ENCODE assay signal across 21 cellular contexts in genomic region chr12:76012656-76013055, GRCh38. TPM values are rescaled to one million over a fixed set of nuclear protein-coding genes. Genes with fewer than 3 reads are reported as not detected.
DNase-seq lines count a peak whose midpoint lies in the region; FAIRE-seq and TF ChIP-seq lines count a peak whose summit lies in the region.
"Had no signal": no experiment of that assay in that cellular context is flagged by ENCODE, and none has a peak within 500 bp of the region (broad histone marks: within the 10 kb centered on the region; RNA-seq: fewer than 3 reads in every experiment).

No MANE protein-coding gene starts in this region.

- H3K9me3 ChIP-seq in H1 (ENCODE audit: insufficient read depth in 2 of 2, low read depth in 1 of 2, low read length in 1 of 2) = no peaks in the 10 kb centered on the region
- peaks cover 1% of the 10 kb centered on the region for H3K9me3 ChIP-seq in trophoblast cell (ENCODE audit: insufficient read depth, low read depth, low read length)

- no peak for TF ChIP-seq POLR2A in H1 (IDR thresholded peaks at IDR 0.05; ENCODE audit: control extremely low read depth in 1 of 2, low read depth in 2 of 2, low read length in 2 of 2)

- POLR2A ChIA-PET in H1 (lab: Charles Lee; ENCODE audit: partially characterized antibody) = interaction anchor here (2.2 to 2.4 kb wide), 2 partner anchors 18 to 19 kb away, joined by 5 to 10 read pairs; partner anchors contain the start of gene PHLDA1

- no peak for TF ChIP-seq EP300 in H1 (IDR thresholded peaks at IDR 0.05; ENCODE audit: borderline replicate concordance in 1 of 2, low read depth in 2 of 2, low read length in 2 of 2)

- H3K23ac ChIP-seq in H1 (ENCODE audit: insufficient read length) (no peak overlapping the region), trophoblast cell (ENCODE audit: low read length) (no peak overlapping the region)

- H3K18ac ChIP-seq in H1 (ENCODE audit: extremely low read depth, low read length) = no peak overlapping the region
- H3K18ac ChIP-seq in trophoblast cell (ENCODE audit: low read length) = peak overlapping the region; percentile 67

- H2BK5ac ChIP-seq in H1 (ENCODE audit: low read depth, low read length) (no peak overlapping the region), trophoblast cell (ENCODE audit: low read depth, low read length, poor library complexity) (peak overlapping the region; percentile 3)

- no peak for TF ChIP-seq CTCF in H1 (IDR thresholded peaks at IDR 0.05; ENCODE audit: control extremely low read depth in 1 of 3, insufficient read depth in 1 of 3, low read depth in 1 of 3, low read length in 3 of 3)

- no peak for TF ChIP-seq RAD21 in H1 (IDR thresholded peaks at IDR 0.05 in 1 of 2, conservative IDR thresholded peaks at IDR 0.05 in 1 of 2; ENCODE audit: low read depth in 2 of 2, low read length in 2 of 2)

- no peak overlapping the region for H2AK5ac ChIP-seq in H1 (ENCODE audit: low read depth, low read length)
- H2AK5ac ChIP-seq in trophoblast cell (ENCODE audit: low read length) = peak overlapping the region; percentile 86

- H2BK12ac ChIP-seq in H1 (ENCODE audit: low read depth, low read length) = no peak overlapping the region
- H2BK12ac ChIP-seq in trophoblast cell (ENCODE audit: low read length) = peak overlapping the region; percentile 80

- peak overlapping the region; percentile 21; the same call in 1 of the 2 replicates for H2BK20ac ChIP-seq in H1 (ENCODE audit: low read length)

- H4K5ac ChIP-seq in H1 (ENCODE audit: insufficient read length, low read depth, low read length) = no peak overlapping the region

- no peaks in the 10 kb centered on the region for H3K27me3 ChIP-seq in H1 (replicated peaks in 1 of 4; ENCODE audit: control insufficient read depth in 3 of 4, extremely low read depth in 1 of 4, insufficient read depth in 3 of 4, low read length in 3 of 4)
- H3K27me3 ChIP-seq in trophoblast cell (ENCODE audit: insufficient read depth, low read length) = no peaks in the 10 kb centered on the region

- H4K20me1 ChIP-seq in H1 (replicated peaks in 1 of 2; ENCODE audit: control insufficient read depth in 1 of 2, insufficient read depth in 2 of 2, low read length in 2 of 2) = no peaks in the 10 kb centered on the region

- DNase-seq in NCI-H82 (lab: John Stamatoyannopoulos, UW) (peak; percentile 23), NCI-H82 treated with DMSO at 0.1 percent for 48 hours (lab: John Stamatoyannopoulos, UW; ENCODE audit: unreplicated experiment) (no peak), H1 (ENCODE audit: low read depth in 1 of 2, low spot score in 2 of 2) (no peak), trophoblast cell (no peak), globus pallidus (ENCODE audit: low spot score) (no peak), inferior parietal cortex (ENCODE audit: extremely low spot score) (no peak), NCI-H146 (lab: John Stamatoyannopoulos, UW) (no peak)
- DNase-seq: AML-193; C1 segment of cervical spinal cord; Calu3; CD4-positive, alpha-beta memory T cell; COR-L47; DMS53; DMS79 treated with DMSO at 0.1 percent for 48 hours; GOT3; H7; HCEC 1CT had no signal

- no peak overlapping the region; the same call in 1 of the 2 replicates for H2BK15ac ChIP-seq in H1 (ENCODE audit: low read length)

- no peak overlapping the region for H3K27ac ChIP-seq in H1 (ENCODE audit: low read depth, low read length)
- no peak overlapping the region for H3K27ac ChIP-seq in trophoblast cell (ENCODE audit: low read depth, low read length)
- H3K27ac ChIP-seq: 22Rv1 had no signal

- H4K91ac ChIP-seq in H1 (replicated peaks; ENCODE audit: insufficient read length, low read length) = no peak overlapping the region
- H4K91ac ChIP-seq in trophoblast cell (ENCODE audit: low read depth, low read length) = peak overlapping the region; percentile 58

- H3K4me3 ChIP-seq in H1 (ENCODE audit: extremely low read depth in 1 of 4, insufficient read depth in 2 of 4, low read depth in 3 of 4, low read length in 4 of 4) (no peak overlapping the region), trophoblast cell (ENCODE audit: low read depth, low read length) (no peak overlapping the region)

- WGBS in H1 (ENCODE audit: extremely low coverage in 1 of 2, insufficient coverage in 1 of 2, insufficient read length in 1 of 2, insufficient replicate concordance in 2 of 2, low coverage in 1 of 2, low lambda C conversion rate in 2 of 2, missing lambda C conversion rate in 1 of 2), 2 experiments = 90% methylated on average over 4 of the region's 4 CpGs; no CpG with 5 or more reads in 1 of the 2 experiments
- no CpG with 5 or more reads among the region's 4 CpGs for WGBS in trophoblast cell (ENCODE audit: extremely low coverage, insufficient coverage, insufficient read length)

- no peak overlapping the region for H4K12ac ChIP-seq in trophoblast cell (ENCODE audit: low read depth, low read length)

- H3K14ac ChIP-seq in H1 (ENCODE audit: insufficient read length) = no peak overlapping the region
- H3K14ac ChIP-seq in trophoblast cell (ENCODE audit: low read length) = peak overlapping the region; percentile 11

- H2AFZ ChIP-seq in H1 (ENCODE audit: low read length) (no peak overlapping the region), trophoblast cell (ENCODE audit: insufficient read depth, low read length, poor library complexity) (no peak overlapping the region)

- CTCF ChIA-PET in H1 (lab: Charles Lee; ENCODE audit: partially characterized antibody) = interaction anchor here (0.6 to 1.5 kb wide), 5 partner anchors 8 to 486 kb away, joined by 3 read pairs; no protein-coding TSS in a partner anchor

- H3K36me3 ChIP-seq in H1 (ENCODE audit: control insufficient read depth in 2 of 4, insufficient read depth in 4 of 4, low read length in 3 of 4) (no peaks in the 10 kb centered on the region), trophoblast cell (ENCODE audit: control insufficient read depth in 1 of 2, insufficient read depth in 2 of 2, low read length in 2 of 2) (no peaks in the 10 kb centered on the region)

- no peak overlapping the region for H3K4ac ChIP-seq in H1 (replicated peaks; ENCODE audit: insufficient read length, low read depth, low read length)
- no peak overlapping the region for H3K4ac ChIP-seq in trophoblast cell (ENCODE audit: low read depth, low read length)

- H4K8ac ChIP-seq in H1 (ENCODE audit: extremely low read depth, insufficient read depth, low read length) (no peak overlapping the region), trophoblast cell (ENCODE audit: low read depth, low read length) (no peak overlapping the region)

- H3K23me2 ChIP-seq in H1 (ENCODE audit: low read depth, low read length) = no peaks in the 10 kb centered on the region

- peaks cover 0 to 3% (median 1%) of the 10 kb centered on the region in 4 experiments; a peak in 3 of 7 replicates for H3K4me1 ChIP-seq in H1 (replicated peaks in 1 of 4; ENCODE audit: control insufficient read depth in 3 of 4, insufficient read depth in 4 of 4, low read length in 3 of 4)
- H3K4me1 ChIP-seq in trophoblast cell (ENCODE audit: control insufficient read depth in 1 of 2, insufficient read depth in 2 of 2, low read length in 2 of 2) = peaks cover 11 to 26% of the 10 kb centered on the region in 2 experiments

- H3K79me2 ChIP-seq in H1 (ENCODE audit: control insufficient read depth in 1 of 2, insufficient read depth in 2 of 2, low read length in 2 of 2) = no peaks in the 10 kb centered on the region
- H3K79me2 ChIP-seq in trophoblast cell (ENCODE audit: control insufficient read depth, insufficient read depth, low read length, poor library complexity) = no peaks in the 10 kb centered on the region

- no peak overlapping the region for H2BK120ac ChIP-seq in H1 (replicated peaks; ENCODE audit: low read depth, low read length)
- H2BK120ac ChIP-seq in trophoblast cell (ENCODE audit: insufficient read depth, low read length, poor library complexity) = peak overlapping the region; percentile 8

- H3K9ac ChIP-seq in H1 (replicated peaks in 1 of 4; ENCODE audit: extremely low read depth in 1 of 4, low read depth in 3 of 4, low read length in 3 of 4) (no peak overlapping the region), trophoblast cell (ENCODE audit: low read length) (no peak overlapping the region)

- FAIRE-seq in H1 (lab: Jason Lieb, UNC) = no peak
- FAIRE-seq: A204.1, G401.6, GM12892 had no signal

- H3K4me2 ChIP-seq in H1 (ENCODE audit: insufficient read depth in 1 of 2, low read depth in 2 of 2, low read length in 2 of 2) (no peak overlapping the region), trophoblast cell (ENCODE audit: low read length) (no peak overlapping the region)

- no peak overlapping the region for H3K56ac ChIP-seq in H1 (replicated peaks; ENCODE audit: insufficient read length, low read depth, low read length)

- no peaks in the 10 kb centered on the region; the same call in none of the 2 replicates for H3K79me1 ChIP-seq in H1 (ENCODE audit: low read depth, low read length)
- H3K79me1 ChIP-seq in trophoblast cell (ENCODE audit: low read length) = peaks cover 21% of the 10 kb centered on the region

TF ChIP-seq in H1, 55 proteins besides CTCF, POLR2A, EP300 and RAD21:
- TF ChIP-seq BRCA1 (IDR thresholded peaks at IDR 0.05; ENCODE audit: low read depth, low read length) (no peak), GABPA (IDR thresholded peaks at IDR 0.05; ENCODE audit: borderline replicate concordance, insufficient read depth, low read length) (no peak)

RNA-seq across cellular contexts. Expression of gene PHLDA1, which starts 18.9 kb away (rescaled TPM):
- 19.4 and 19.8 TPM in 2 replicates for total RNA-seq in H1 (2021; fragmentation: NEBNext Ultra II Directional; extraction: Animal tissue kit (Norgen Biotek cat#: 25700))
- polyA plus RNA-seq in H1 (2011; rRNA removed) = 18.6 and 18.9 TPM in 2 replicates
- polyA plus RNA-seq in H1 (2011; cell fraction: cytosol; rRNA removed) = 14.4 TPM
- 8.7 TPM for polyA plus RNA-seq in H1 (2011; cell fraction: nucleus; rRNA removed)
- 14.0 to 17.3 TPM (median 16.6 TPM) in 4 replicates for polyA plus RNA-seq in H1 (2012, experiment 1 of 2)
- 8.5 TPM for polyA plus RNA-seq in H1 (2012, experiment 2 of 2)
- 13.1 TPM for polyA plus RNA-seq in H1 (2013, experiment 1 of 2)
- polyA plus RNA-seq in H1 (2013, experiment 2 of 2) = 13.4 TPM
- polyA minus RNA-seq in H1 (2011; rRNA and poly(A)+ RNA removed) = 10.9 and 13.3 TPM in 2 replicates
- polyA minus RNA-seq in H1 (2011; cell fraction: cytosol; rRNA and poly(A)+ RNA removed) = 27.4 TPM
- 19.7 TPM for polyA minus RNA-seq in H1 (2011; cell fraction: nucleus; rRNA and poly(A)+ RNA removed)
- 3.8 and 4.5 TPM in 2 replicates for polyA plus RNA-seq in trophoblast cell (2013)
